ENCODE assay signal across 25 cellular contexts in the genomic region with DNA sequence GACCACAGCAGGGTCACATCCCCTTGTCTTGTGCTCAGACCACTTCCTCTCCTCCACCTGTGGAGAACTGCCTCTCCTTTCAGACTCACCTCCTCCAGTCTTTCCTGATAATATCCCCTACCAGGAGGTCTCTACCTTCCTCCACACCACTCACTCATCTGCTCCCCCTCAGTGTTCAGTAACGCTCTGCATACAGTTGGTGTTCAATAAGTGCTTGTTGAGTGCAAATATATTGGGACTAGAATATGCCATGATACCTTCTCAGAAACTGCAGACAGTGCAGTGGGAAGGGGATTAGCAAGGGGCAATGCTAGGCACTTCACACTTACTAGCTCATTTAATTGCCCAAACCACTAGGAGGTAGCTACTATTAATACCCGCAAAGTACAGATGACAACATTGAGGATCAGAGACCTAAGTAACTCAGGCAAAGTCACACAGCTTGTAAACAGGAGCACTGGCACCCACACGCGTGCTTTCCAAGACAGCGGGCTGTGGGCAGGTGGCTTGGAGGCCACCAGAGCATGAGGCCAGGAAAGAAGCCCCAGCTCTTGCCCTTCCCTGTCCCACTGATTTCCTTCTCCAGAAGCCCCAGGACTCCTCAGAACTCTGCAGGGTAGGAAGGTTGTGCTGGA.
"Had no signal": no experiment of that assay in that cellular context is flagged by ENCODE, and none has a peak within 500 bp of the region (broad histone marks: within the 10 kb centered on the region; RNA-seq: fewer than 3 reads in every experiment).

No MANE protein-coding gene starts in this region.

- H3K4me3 Mint-ChIP-seq: activated CD4-positive, alpha-beta memory T cell treated with anti-CD3 and anti-CD28 coated beads for 36 hours; activated CD8-positive, alpha-beta memory T cell treated with anti-CD3 and anti-CD28 coated beads, Interleukin-2, amount 10 ng/mL, durations not matched to agents 7 days and 5 days; brain; endodermal cell; nephron progenitor cell; stimulated activated naive CD8-positive, alpha-beta T cell treated with anti-CD3 and anti-CD28 coated beads, Interleukin-15, Interleukin-2, amounts not matched to agents 100 ng/mL and 50 ng/mL, for 24 hours had no signal

- H3K27ac ChIP-seq: gastrocnemius medialis, heart right ventricle, prostate gland, thoracic aorta, upper lobe of right lung had no signal

- DNase-seq: activated CD4-positive, alpha-beta memory T cell treated with anti-CD3 and anti-CD28 coated beads for 36 hours; activated CD4-positive, alpha-beta T cell treated with anti-CD3 and anti-CD28 coated beads for 1 hour; activated CD8-positive, alpha-beta memory T cell treated with anti-CD3 and anti-CD28 coated beads, Interleukin-2, amount 10 ng/mL, durations not matched to agents 7 days and 5 days; activated effector memory CD4-positive, alpha-beta T cell treated with Interleukin-2 at 50 U/mL for 16 hours; activated T-cell treated with anti-CD3 and anti-CD28 coated beads, Interleukin-2, amount 50 U/mL, for 1 hour; cerebellar nuclear complex; dermis blood vessel endothelial cell; endodermal cell; erythroblast; gastrocnemius medialis; heart right ventricle; mesenchymal stem cell; nephron progenitor cell; stimulated activated CD4-positive, alpha-beta T cell treated with anti-CD3 and anti-CD28 coated beads, Interleukin-4, amount 100 ng/mL, for 4 hours; stimulated activated CD8-positive, alpha-beta memory T cell treated with anti-CD3 and anti-CD28 coated beads, Interleukin-4, amount 100 ng/mL, for 48 hours; T-helper 1 cell; T1000; upper lobe of right lung had no signal

- H3K36me3 ChIP-seq: prostate gland had no signal

- H3K9me3 Mint-ChIP-seq: activated CD4-positive, alpha-beta memory T cell treated with anti-CD3 and anti-CD28 coated beads for 36 hours; activated naive CD4-positive, alpha-beta T cell treated with anti-CD3 and anti-CD28 coated beads, Interleukin-2, amount 50 U/mL, for 72 hours; brain; endodermal cell; nephron progenitor cell; stimulated activated naive CD8-positive, alpha-beta T cell treated with anti-CD3 and anti-CD28 coated beads, Interleukin-15, Interleukin-2, amounts not matched to agents 100 ng/mL and 50 ng/mL, for 24 hours had no signal

- ATAC-seq: activated CD8-positive, alpha-beta memory T cell treated with anti-CD3 and anti-CD28 coated beads, Interleukin-2, amount 10 ng/mL, durations not matched to agents 7 days and 5 days; activated naive CD4-positive, alpha-beta T cell treated with anti-CD3 and anti-CD28 coated beads, Interleukin-2, amount 50 U/mL, for 72 hours; gastrocnemius medialis; right cardiac atrium; SK-N-SH treated with all-trans-retinoic acid at 6 μM for 48 hours had no signal

- H3K9me3 ChIP-seq: gastrocnemius medialis, heart right ventricle, prostate gland, thoracic aorta, upper lobe of right lung had no signal

- H3K36me3 Mint-ChIP-seq: activated naive CD4-positive, alpha-beta T cell treated with anti-CD3 and anti-CD28 coated beads, Interleukin-2, amount 50 U/mL, for 72 hours; brain had no signal

- H3K27ac Mint-ChIP-seq: activated CD4-positive, alpha-beta memory T cell treated with anti-CD3 and anti-CD28 coated beads for 36 hours; activated CD8-positive, alpha-beta memory T cell treated with anti-CD3 and anti-CD28 coated beads, Interleukin-2, amount 10 ng/mL, durations not matched to agents 7 days and 5 days; endodermal cell; stimulated activated naive CD8-positive, alpha-beta T cell treated with anti-CD3 and anti-CD28 coated beads, Interleukin-15, Interleukin-2, amounts not matched to agents 100 ng/mL and 50 ng/mL, for 24 hours had no signal

- H3K4me1 ChIP-seq: gastrocnemius medialis, prostate gland had no signal

- H3K4me3 ChIP-seq: gastrocnemius medialis, heart right ventricle, prostate gland, thoracic aorta, upper lobe of right lung had no signal
